Comparison of ENCODE assay signal across 22 cellular contexts in the genomic region with DNA sequence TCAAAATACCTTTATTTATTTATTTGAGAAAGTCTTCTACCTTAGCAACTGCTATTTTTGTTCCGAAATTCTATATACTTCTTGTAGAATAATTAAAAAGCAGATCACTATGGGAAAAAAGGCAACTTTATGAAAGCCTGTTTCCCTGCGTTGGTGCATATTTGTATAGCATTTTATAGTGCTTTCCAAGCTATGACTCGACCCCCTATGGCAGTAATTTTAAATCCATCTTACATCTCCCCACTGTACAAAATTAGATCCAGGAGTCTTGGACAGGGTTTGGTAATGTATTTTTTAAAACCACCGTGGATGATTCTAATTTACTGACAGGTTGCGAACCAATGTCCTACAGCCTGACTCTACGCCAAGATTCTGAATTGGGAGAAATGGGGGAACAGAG. TPM values are rescaled to one million over a fixed set of nuclear protein-coding genes. Genes with fewer than 3 reads are reported as not detected.
A peak's percentile ranks its signal among the peaks of the same experiment; 100 is the strongest.
DNase-seq lines count a peak whose midpoint lies in the region; ATAC-seq, FAIRE-seq and TF ChIP-seq lines count a peak whose summit lies in the region.
"Had no signal": no experiment of that assay in that cellular context is flagged by ENCODE, and none has a peak within 500 bp of the region (broad histone marks: within the 10 kb centered on the region; RNA-seq: fewer than 3 reads in every experiment).

No MANE protein-coding gene starts in this region.

- peaks cover 13% of the 10 kb centered on the region; the same call in 2 of the 3 replicates for H3K4me1 ChIP-seq in A549
- H3K4me1 ChIP-seq in SK-N-SH (ENCODE audit: control insufficient read depth in 1 of 2, insufficient read depth in 2 of 2, low read depth in 1 of 2, low read length in 1 of 2), result peaks cover 0 to 3% of the 10 kb centered on the region in 2 experiments; a peak in 2 of 4 replicates
- H3K4me1 ChIP-seq: Caco-2 had no signal

- TF ChIP-seq CTCF in A549 (IDR thresholded peaks at IDR 0.05) (no peak), SK-N-SH (IDR thresholded peaks at IDR 0.05) (no peak)

- peaks cover 87% of the 10 kb centered on the region for H3K36me3 Mint-ChIP-seq in activated T-cell treated with anti-CD3 and anti-CD28 coated beads, Interleukin-2, amount 50 U/mL, for 24 hours (ENCODE audit: low read depth)

- ATAC-seq in A549, result no peak
- no peak for ATAC-seq in HG03469 (IDR thresholded peaks at IDR 0.05; ENCODE audit: unreplicated experiment)
- no peak for ATAC-seq in GM21528 (IDR thresholded peaks at IDR 0.05; ENCODE audit: low FRiP score, unreplicated experiment)
- ATAC-seq: heart left ventricle; right cardiac atrium; stimulated activated naive CD8-positive, alpha-beta T cell treated with anti-CD3 and anti-CD28 coated beads, Interleukin-15, Interleukin-2, amounts not matched to agents 100 U/mL and 50 U/mL, for 24 hours had no signal

- no peaks in the 10 kb centered on the region for H3K9me3 ChIP-seq in A549
- H3K9me3 ChIP-seq in SK-N-SH, result no peaks in the 10 kb centered on the region
- H3K9me3 ChIP-seq: Caco-2, heart left ventricle, left ventricle myocardium inferior, SJSA1 had no signal

- no peak overlapping the region for H3K4me3 Mint-ChIP-seq in activated T-cell treated with anti-CD3 and anti-CD28 coated beads, Interleukin-2, amount 50 U/mL, for 24 hours

- no peaks in the 10 kb centered on the region for H4K20me1 ChIP-seq in SK-N-SH (ENCODE audit: insufficient read depth)

- no peak for FAIRE-seq in A549 (lab: Jason Lieb, UNC)
- no peak for FAIRE-seq in GM19239 (lab: Jason Lieb, UNC)

- no peak overlapping the region for H3K9ac ChIP-seq in SK-N-SH

- TF ChIP-seq EP300 in A549 (IDR thresholded peaks at IDR 0.05) (no peak), SK-N-SH (IDR thresholded peaks at IDR 0.05; ENCODE audit: borderline replicate concordance in 1 of 2, low read depth in 1 of 2, low read length in 1 of 2) (no peak)

- no peak overlapping the region for H3K27ac Mint-ChIP-seq in activated T-cell treated with anti-CD3 and anti-CD28 coated beads, Interleukin-2, amount 50 U/mL, for 24 hours

- DNase-seq in A549 (ENCODE audit: low read depth in 1 of 2, low spot score in 1 of 2), result no peak
- DNase-seq in EL, result peak; percentile 12
- no peak for DNase-seq in SK-N-SH
- no peak for DNase-seq in epithelial cell of prostate (ENCODE audit: low read depth, low spot score)
- no peak for DNase-seq in GM19239 (ENCODE audit: insufficient read length, low spot score)
- no peak for DNase-seq in activated T-cell treated with anti-CD3 and anti-CD28 coated beads, Interleukin-2, amount 50 U/mL, for 24 hours
- DNase-seq: activated CD4-positive, alpha-beta T cell treated with anti-CD3 and anti-CD28 coated beads for 48 hours; activated naive CD4-positive, alpha-beta T cell; Caco-2; central memory CD4-positive, alpha-beta T cell; heart left ventricle; left ventricle myocardium inferior; NCI-H1417; NCI-H2171 treated with DMSO at 0.1 percent for 48 hours; NCI-H69; occipital lobe; right cardiac atrium; stimulated activated naive CD8-positive, alpha-beta T cell treated with anti-CD3 and anti-CD28 coated beads, Interleukin-15, Interleukin-2, amounts not matched to agents 100 U/mL and 50 U/mL, for 24 hours; trophoblast cell had no signal

- no peaks in the 10 kb centered on the region for H3K9me2 ChIP-seq in SK-N-SH

- peaks cover 18 to 20% of the 10 kb centered on the region in 2 experiments for H3K36me3 ChIP-seq in SK-N-SH (replicated peaks in 1 of 2; ENCODE audit: control insufficient read depth in 1 of 2, insufficient read depth in 2 of 2, low read length in 1 of 2)

- no peaks in the 10 kb centered on the region for H3F3A ChIP-seq in SK-N-SH (replicated peaks; ENCODE audit: insufficient read depth)

- peaks cover 90% of the 10 kb centered on the region for H3K4me1 Mint-ChIP-seq in activated T-cell treated with anti-CD3 and anti-CD28 coated beads, Interleukin-2, amount 50 U/mL, for 24 hours (ENCODE audit: low read depth)

- H3K27ac ChIP-seq in A549 (no peak overlapping the region), SK-N-SH (ENCODE audit: low read depth in 2 of 2, low read length in 1 of 2) (no peak overlapping the region), epithelial cell of prostate (peak overlapping the region; percentile 32)
- H3K27ac ChIP-seq: left ventricle myocardium inferior, SJSA1 had no signal

- no peak for TF ChIP-seq RAD21 in A549 (conservative IDR thresholded peaks at IDR 0.05 in 1 of 2, IDR thresholded peaks at IDR 0.05 in 1 of 2)
- TF ChIP-seq RAD21 in SK-N-SH (IDR thresholded peaks at IDR 0.05; ENCODE audit: low read length), result no peak

- H3K4me3 ChIP-seq in A549 (no peak overlapping the region), SK-N-SH (ENCODE audit: low read depth in 2 of 2, low read length in 1 of 2) (no peak overlapping the region)
- H3K4me3 ChIP-seq: heart left ventricle, left ventricle myocardium inferior, SJSA1 had no signal

- POLR2A ChIA-PET in A549 (lab: Yijun Ruan, JAX), result no interaction called here
- POLR2A ChIA-PET in SK-N-SH (lab: Yijun Ruan, JAX), result no interaction called here

- H3K4me2 ChIP-seq in A549 (0 out of 3 replicates have a peak overlapping the region, but pooled peaks have one; percentile 3), SK-N-SH (no peak overlapping the region)

- no peaks in the 10 kb centered on the region for H3K27me3 Mint-ChIP-seq in activated T-cell treated with anti-CD3 and anti-CD28 coated beads, Interleukin-2, amount 50 U/mL, for 24 hours

- no peak overlapping the region for H2AFZ ChIP-seq in SK-N-SH (ENCODE audit: low read depth)

- peaks cover 9% of the 10 kb centered on the region for H3K9me3 Mint-ChIP-seq in activated T-cell treated with anti-CD3 and anti-CD28 coated beads, Interleukin-2, amount 50 U/mL, for 24 hours

- peaks cover 50% of the 10 kb centered on the region for H3K79me2 ChIP-seq in SK-N-SH (ENCODE audit: insufficient read depth)

- no peaks in the 10 kb centered on the region for H3K27me3 ChIP-seq in SK-N-SH (ENCODE audit: insufficient read depth)
- H3K27me3 ChIP-seq: heart left ventricle, SJSA1 had no signal

- 82% methylated on average over 6 of the region's 6 CpGs for WGBS in A549 (ENCODE audit: missing lambda C conversion rate)
- WGBS in SK-N-SH (ENCODE audit: low lambda C conversion rate), result 73% methylated on average over 6 of the region's 6 CpGs

- CTCF ChIA-PET in A549 (lab: Yijun Ruan, JAX), result no interaction called here
- CTCF ChIA-PET in SK-N-SH (lab: Yijun Ruan, JAX), result no interaction called here

- no peak for TF ChIP-seq POLR2A in A549 (IDR thresholded peaks at IDR 0.05; ENCODE audit: low read length)

TF ChIP-seq in A549, 52 proteins besides CTCF, POLR2A, EP300 and RAD21 (continues in another document):
- no peak for TF ChIP-seq TP53 (CRISPR knock-in tag; IDR thresholded peaks at IDR 0.05)

TF ChIP-seq in SK-N-SH, 30 proteins besides CTCF, POLR2A, EP300 and RAD21:
- TF ChIP-seq EZH2phosphoT487 (IDR thresholded peaks at IDR 0.05; ENCODE audit: borderline replicate concordance, low read depth), result no peak
- no peak for TF ChIP-seq TCF12 (IDR thresholded peaks at IDR 0.05)
- 0 out of 2 replicates have a peak, but pooled peaks have one; percentile 7 for TF ChIP-seq NFIC (IDR thresholded peaks at IDR 0.05; ENCODE audit: borderline replicate concordance)

RNA-seq across cellular contexts. Expression of a gene that starts 10.1 kb away (rescaled TPM):
- polyA plus RNA-seq in A549 (2011; rRNA removed), result 75.0 and 76.3 TPM in 2 replicates
- 18.7 and 19.6 TPM in 2 replicates for polyA plus RNA-seq in A549 (2012; cell fraction: cytosol; rRNA removed)
- polyA plus RNA-seq in A549 (2012; cell fraction: nucleus; rRNA removed), result 8.1 and 15.3 TPM in 2 replicates
- polyA plus RNA-seq in A549 (2017; fragmentation: RNase III; extraction: RNeasy Plus Mini Kit Qiagen cat#74134 plus additional on column Dnase treatment), result 53.9 to 69.8 TPM (median 59.6 TPM) in 3 replicates
- 25.6 and 30.5 TPM in 2 replicates for polyA minus RNA-seq in A549 (2011; rRNA and poly(A)+ RNA removed)
- 23.4 and 25.7 TPM in 2 replicates for polyA plus RNA-seq in SK-N-SH (2012; rRNA removed)
- polyA plus RNA-seq in SK-N-SH (2012; cell fraction: cytosol; rRNA removed), result 29.8 and 42.8 TPM in 2 replicates
- polyA plus RNA-seq in SK-N-SH (2012; cell fraction: nucleus; rRNA removed), result 18.5 and 36.8 TPM in 2 replicates
